ENCODE assay signal across 8 cellular contexts in the genomic region with DNA sequence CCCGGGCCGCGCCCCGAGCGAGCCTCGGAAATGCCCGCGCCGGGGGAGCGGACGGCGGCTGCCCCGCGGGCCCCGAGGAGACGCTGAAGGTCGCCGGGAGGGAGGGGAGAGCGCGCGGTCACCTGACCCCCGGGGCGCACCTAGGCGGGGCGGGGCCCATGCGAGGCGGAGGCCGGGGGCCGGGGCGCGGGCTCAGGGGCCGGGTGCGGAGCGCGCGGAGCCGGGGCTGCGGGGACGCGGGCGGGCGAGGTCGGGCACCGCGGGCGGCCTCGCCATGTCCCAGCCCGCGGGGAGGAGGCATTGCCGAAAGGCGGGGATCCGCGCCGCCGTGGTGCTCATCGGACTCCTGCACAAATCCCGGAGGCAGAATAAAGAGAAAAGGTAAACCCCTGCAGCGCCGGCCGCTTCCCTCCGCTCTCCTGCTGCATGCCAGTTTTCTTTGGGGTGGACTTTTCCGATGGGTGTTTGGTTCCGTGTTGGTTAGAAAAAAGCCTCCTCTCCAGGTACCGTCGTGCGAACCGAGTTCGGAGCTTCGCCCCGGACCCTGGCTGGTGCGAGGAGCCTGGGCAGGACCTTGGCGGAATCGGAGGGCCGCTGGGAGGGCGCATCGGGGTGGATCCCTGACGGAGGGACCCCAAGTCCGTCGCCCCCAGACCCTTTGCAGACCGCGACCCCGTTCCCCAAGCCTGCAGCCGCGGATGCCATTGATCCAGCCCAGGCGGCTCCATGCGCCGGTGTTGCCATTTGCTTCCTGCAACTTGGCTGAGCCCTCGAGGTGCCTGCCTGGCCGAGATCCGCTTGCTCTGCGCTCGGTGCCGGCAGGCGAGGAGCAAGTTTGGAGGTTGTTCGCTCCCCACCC. TPM values are rescaled to one million over a fixed set of nuclear protein-coding genes. Genes with fewer than 3 reads are reported as not detected.
DNase-seq lines count a peak whose midpoint lies in the region; ATAC-seq and TF ChIP-seq lines count a peak whose summit lies in the region.

No MANE protein-coding gene starts in this region.

- H3K27me3 Mint-ChIP-seq in activated CD4-positive, alpha-beta T cell treated with anti-CD3 and anti-CD28 coated beads, Interleukin-2, amount 10 ng/mL, durations not matched to agents 24 days and 14 days, result peaks cover 46% of the 10 kb centered on the region
- H3K27me3 Mint-ChIP-seq in natural killer cell treated with Interleukin-12 subunit alpha and Interleukin-12 subunit beta and Interleukin-15 and Interleukin-18, amount 100 ng/mL, for 72 hours, result no peaks in the 10 kb centered on the region

- H3K27ac Mint-ChIP-seq in activated CD4-positive, alpha-beta T cell treated with anti-CD3 and anti-CD28 coated beads, Interleukin-2, amount 10 ng/mL, durations not matched to agents 24 days and 14 days, result no peak overlapping the region
- no peak overlapping the region for H3K27ac Mint-ChIP-seq in natural killer cell treated with Interleukin-12 subunit alpha and Interleukin-12 subunit beta and Interleukin-15 and Interleukin-18, amount 100 ng/mL, for 72 hours

- peaks cover 9% of the 10 kb centered on the region for H3K4me1 Mint-ChIP-seq in activated CD4-positive, alpha-beta T cell treated with anti-CD3 and anti-CD28 coated beads, Interleukin-2, amount 10 ng/mL, durations not matched to agents 24 days and 14 days
- H3K4me1 Mint-ChIP-seq in natural killer cell treated with Interleukin-12 subunit alpha and Interleukin-12 subunit beta and Interleukin-15 and Interleukin-18, amount 100 ng/mL, for 72 hours (ENCODE audit: low read depth in 2 of 2), result peaks cover 39 to 50% of the 10 kb centered on the region in 2 donors

- peak overlapping the region; percentile 80 for H3K4me3 Mint-ChIP-seq in activated CD4-positive, alpha-beta T cell treated with anti-CD3 and anti-CD28 coated beads, Interleukin-2, amount 10 ng/mL, durations not matched to agents 24 days and 14 days
- H3K4me3 Mint-ChIP-seq in natural killer cell treated with Interleukin-12 subunit alpha and Interleukin-12 subunit beta and Interleukin-15 and Interleukin-18, amount 100 ng/mL, for 72 hours, result peak overlapping the region; percentile 83

- intact Hi-C loops in activated CD4-positive, alpha-beta T cell treated with anti-CD3 and anti-CD28 coated beads, Interleukin-2, amount 10 ng/mL, durations not matched to agents 24 days and 14 days (cut with micrococcal nuclease), result no loop called here

- H3K27ac ChIP-seq in VCaP (peak overlapping the region; percentile 79), epithelial cell of prostate (peak overlapping the region; percentile 79)

- TF ChIP-seq CTCF in VCaP (conservative IDR thresholded peaks at IDR 0.05), result no peak

- H3K9me3 Mint-ChIP-seq in activated CD4-positive, alpha-beta T cell treated with anti-CD3 and anti-CD28 coated beads, Interleukin-2, amount 10 ng/mL, durations not matched to agents 24 days and 14 days, result no peaks in the 10 kb centered on the region
- H3K9me3 Mint-ChIP-seq in natural killer cell treated with Interleukin-12 subunit alpha and Interleukin-12 subunit beta and Interleukin-15 and Interleukin-18, amount 100 ng/mL, for 72 hours, result no peaks in the 10 kb centered on the region

- peak; percentile 57 to 64 for ATAC-seq in natural killer cell treated with Interleukin-12 subunit alpha and Interleukin-12 subunit beta and Interleukin-15 and Interleukin-18, amount 100 ng/mL, for 72 hours

- DNase-seq in activated CD4-positive, alpha-beta T cell treated with anti-CD3 and anti-CD28 coated beads, Interleukin-2, amount 10 ng/mL, durations not matched to agents 24 days and 14 days, result peak; percentile 81
- DNase-seq in activated CD4-positive, alpha-beta T cell treated with anti-CD3 and anti-CD28 coated beads for 4 hours, result no peak
- DNase-seq in epithelial cell of prostate (ENCODE audit: low read depth, low spot score), result no peak
- peak; percentile 67 for DNase-seq in natural killer cell treated with Interleukin-12 subunit alpha and Interleukin-12 subunit beta and Interleukin-15 and Interleukin-18, amount 100 ng/mL, for 72 hours (ENCODE audit: low spot score)
- DNase-seq in NCI-H128 (lab: John Stamatoyannopoulos, UW; ENCODE audit: unreplicated experiment), result no peak
- no peak for DNase-seq in OCI-M1 (lab: John Stamatoyannopoulos, UW)
- DNase-seq in mesenteric fat pad (ENCODE audit: low spot score), result no peak

- H3K36me3 Mint-ChIP-seq in activated CD4-positive, alpha-beta T cell treated with anti-CD3 and anti-CD28 coated beads, Interleukin-2, amount 10 ng/mL, durations not matched to agents 24 days and 14 days (ENCODE audit: low read depth), result no peaks in the 10 kb centered on the region
- H3K36me3 Mint-ChIP-seq in natural killer cell treated with Interleukin-12 subunit alpha and Interleukin-12 subunit beta and Interleukin-15 and Interleukin-18, amount 100 ng/mL, for 72 hours, result no peaks in the 10 kb centered on the region

RNA-seq across cellular contexts. Expression of a gene that starts 57.7 kb away (rescaled TPM):
- total RNA-seq in activated CD4-positive, alpha-beta T cell treated with anti-CD3 and anti-CD28 coated beads, Interleukin-2, amount 10 ng/mL, durations not matched to agents 24 days and 14 days, result 0.79 and 1.5 TPM in 2 replicates
- total RNA-seq in natural killer cell treated with Interleukin-12 subunit alpha and Interleukin-12 subunit beta and Interleukin-15 and Interleukin-18, amount 100 ng/mL, for 72 hours, result 10 to 100 TPM in 1 of 2 donors, 1 to 10 TPM in 1; 7.7 to 14.5 TPM
- 10.4 TPM for total RNA-seq in mesenteric fat pad

Comparison
In these comparisons a context has a peak if more than half of its experiments do, and no peak if none do; other contexts are left out.
1. DNase-seq: peak in activated CD4-positive, alpha-beta T cell treated with anti-CD3 and anti-CD28 coated beads, Interleukin-2, amount 10 ng/mL, durations not matched to agents 24 days and 14 days (single experiment) and natural killer cell treated with Interleukin-12 subunit alpha and Interleukin-12 subunit beta and Interleukin-15 and Interleukin-18, amount 100 ng/mL, for 72 hours (single experiment); none in activated CD4-positive, alpha-beta T cell treated with anti-CD3 and anti-CD28 coated beads for 4 hours (0 of 2), epithelial cell of prostate (single experiment), NCI-H128 (single experiment), OCI-M1 (single experiment) and mesenteric fat pad (single experiment).